18 cellular contexts compared by ENCODE assay signal in the genomic region with DNA sequence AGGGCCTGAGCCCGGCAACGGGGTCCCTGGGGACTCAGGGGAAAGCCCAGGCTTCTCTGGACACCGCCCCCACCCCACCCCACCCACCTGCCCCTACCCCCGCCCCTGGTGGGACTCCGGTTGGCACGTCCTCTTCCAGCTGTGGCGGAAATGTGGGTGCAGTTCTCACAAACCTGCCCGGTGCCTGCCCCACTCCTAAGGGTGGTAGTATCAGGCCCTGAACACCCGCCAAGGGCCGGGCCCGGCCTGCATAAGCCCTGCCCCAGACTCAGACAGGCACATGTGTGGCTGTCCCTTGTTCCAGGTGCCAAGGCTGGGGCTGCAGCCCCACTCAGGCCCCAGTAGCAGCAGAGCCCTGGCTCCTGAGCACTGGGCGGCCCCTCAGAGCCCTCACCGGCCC. TPM values are rescaled to one million over a fixed set of nuclear protein-coding genes. Genes with fewer than 3 reads are reported as not detected.
DNase-seq lines count a peak whose midpoint lies in the region; ATAC-seq and TF ChIP-seq lines count a peak whose summit lies in the region.
"Had no signal": no experiment of that assay in that cellular context is flagged by ENCODE, and none has a peak within 500 bp of the region (broad histone marks: within the 10 kb centered on the region; RNA-seq: fewer than 3 reads in every experiment).

No MANE protein-coding gene starts in this region.

- H3K36me3 ChIP-seq in OCI-LY7 (ENCODE audit: insufficient read depth, low read length) (no peaks in the 10 kb centered on the region), brain microvascular endothelial cell (replicated peaks) (no peaks in the 10 kb centered on the region)
- H3K36me3 ChIP-seq: SJCRH30 had no signal

- peaks cover 0 to 9% of the 10 kb centered on the region in 2 donors for H3K27me3 Mint-ChIP-seq in natural killer cell (ENCODE audit: low read depth in 2 of 2)
- peaks cover 0 to 3% of the 10 kb centered on the region in 2 donors for H3K27me3 Mint-ChIP-seq in natural killer cell treated with Interleukin-12 subunit alpha and Interleukin-12 subunit beta and Interleukin-15 and Interleukin-18, amount 100 ng/mL, for 72 hours
- H3K27me3 Mint-ChIP-seq in central memory CD8-positive, alpha-beta T cell: peaks cover 7% of the 10 kb centered on the region
- H3K27me3 Mint-ChIP-seq: CD4-positive, alpha-beta T cell had no signal

- H3K79me2 ChIP-seq in OCI-LY7 (ENCODE audit: insufficient read depth, low read depth, low read length): no peaks in the 10 kb centered on the region

- in situ Hi-C loops in brain microvascular endothelial cell (cut with HindIII; ENCODE audit: low pct_ligation_motif_present, low sequenced_read_pairs): no loop called here

- no peaks in the 10 kb centered on the region for H3K9me2 ChIP-seq in OCI-LY7 (ENCODE audit: insufficient read depth, low read length)

- no peaks in the 10 kb centered on the region for H3K36me3 Mint-ChIP-seq in natural killer cell
- no peaks in the 10 kb centered on the region for H3K36me3 Mint-ChIP-seq in natural killer cell treated with Interleukin-12 subunit alpha and Interleukin-12 subunit beta and Interleukin-15 and Interleukin-18, amount 100 ng/mL, for 72 hours
- no peaks in the 10 kb centered on the region for H3K36me3 Mint-ChIP-seq in central memory CD8-positive, alpha-beta T cell (ENCODE audit: insufficient read depth)

- peak overlapping the region; percentile 25 for H3K4me3 Mint-ChIP-seq in natural killer cell
- H3K4me3 Mint-ChIP-seq in natural killer cell treated with Interleukin-12 subunit alpha and Interleukin-12 subunit beta and Interleukin-15 and Interleukin-18, amount 100 ng/mL, for 72 hours: no peak overlapping the region
- H3K4me3 Mint-ChIP-seq in central memory CD8-positive, alpha-beta T cell: no peak overlapping the region
- H3K4me3 Mint-ChIP-seq: CD4-positive, alpha-beta T cell had no signal

- BruUV-seq in OCI-LY7 (replicated peaks; lab: Mats Ljungman, UMichigan): no TSS peak

- POLR2A ChIA-PET in OCI-LY7 (lab: Charles Lee): no interaction called here

- H3K4me3 ChIP-seq in OCI-LY7 (ENCODE audit: low read depth, low read length, poor library complexity, severe bottlenecking) (no peak overlapping the region), brain microvascular endothelial cell (ENCODE audit: low read depth, low read length) (no peak overlapping the region)
- H3K4me3 ChIP-seq: Peyer's patch, SJCRH30 had no signal

- CTCF ChIA-PET in OCI-LY7 (lab: Charles Lee; ENCODE audit: unreplicated experiment): interaction anchor here (0.6 kb wide), 1 partner anchor 104 kb away, joined by 3 read pairs; no protein-coding TSS in a partner anchor

- H3K4me2 ChIP-seq in OCI-LY7 (ENCODE audit: low read length): peak overlapping the region; percentile 60; the same call in 1 of the 2 replicates

- H3K4me1 Mint-ChIP-seq in natural killer cell: peaks cover 18 to 38% of the 10 kb centered on the region in 2 donors
- peaks cover 5 to 17% of the 10 kb centered on the region in 2 donors for H3K4me1 Mint-ChIP-seq in natural killer cell treated with Interleukin-12 subunit alpha and Interleukin-12 subunit beta and Interleukin-15 and Interleukin-18, amount 100 ng/mL, for 72 hours (ENCODE audit: low read depth in 2 of 2)
- H3K4me1 Mint-ChIP-seq in central memory CD8-positive, alpha-beta T cell: peaks cover 5% of the 10 kb centered on the region

- no peak for DNase-seq in natural killer cell
- DNase-seq in natural killer cell treated with Interleukin-12 subunit alpha and Interleukin-12 subunit beta and Interleukin-15 and Interleukin-18, amount 100 ng/mL, for 72 hours (ENCODE audit: low spot score): no peak
- DNase-seq in OCI-LY7 (ENCODE audit: low spot score): peak; percentile 50
- no peak for DNase-seq in central memory CD8-positive, alpha-beta T cell (ENCODE audit: low spot score in 2 of 2)
- DNase-seq in brain microvascular endothelial cell: no peak
- DNase-seq: Caco-2, NCI-H1105 treated with DMSO at 0.1 percent for 48 hours, NCI-H2029 treated with DMSO at 0.1 percent for 48 hours, NCI-H2171, NCI-H345, NCI-H524, NCI-H774, SJCRH30 had no signal

- TF ChIP-seq CTCF in natural killer cell (IDR thresholded peaks at IDR 0.05) (no peak), OCI-LY7 (conservative IDR thresholded peaks at IDR 0.05; ENCODE audit: low read length) (no peak), brain microvascular endothelial cell (IDR thresholded peaks at IDR 0.05; ENCODE audit: low read depth, low read length, missing control alignments) (no peak)

- peaks cover 38% of the 10 kb centered on the region for H3K4me1 ChIP-seq in OCI-LY7 (ENCODE audit: insufficient read depth, low read length, poor library complexity, severe bottlenecking)

- H3K27me3 ChIP-seq in brain microvascular endothelial cell (replicated peaks): no peaks in the 10 kb centered on the region
- H3K27me3 ChIP-seq: Peyer's patch, SJCRH30 had no signal

- H2AFZ ChIP-seq in OCI-LY7 (ENCODE audit: low read length): no peak overlapping the region

- H3K27ac ChIP-seq in OCI-LY7 (ENCODE audit: low read depth, low read length, poor library complexity, severe bottlenecking): no peak overlapping the region
- H3K27ac ChIP-seq in brain microvascular endothelial cell: no peak overlapping the region
- H3K27ac ChIP-seq: Peyer's patch, SJCRH30 had no signal

- peak overlapping the region in 1 of 2 donors; percentile 85 for H3K27ac Mint-ChIP-seq in natural killer cell
- H3K27ac Mint-ChIP-seq in natural killer cell treated with Interleukin-12 subunit alpha and Interleukin-12 subunit beta and Interleukin-15 and Interleukin-18, amount 100 ng/mL, for 72 hours: no peak overlapping the region
- peak overlapping the region; percentile 85 for H3K27ac Mint-ChIP-seq in central memory CD8-positive, alpha-beta T cell (ENCODE audit: low read depth)
- H3K27ac Mint-ChIP-seq: CD4-positive, alpha-beta T cell had no signal

- ATAC-seq in natural killer cell: no peak
- ATAC-seq in natural killer cell treated with Interleukin-12 subunit alpha and Interleukin-12 subunit beta and Interleukin-15 and Interleukin-18, amount 100 ng/mL, for 72 hours: no peak
- no peak for ATAC-seq in central memory CD8-positive, alpha-beta T cell (replicated peaks; ENCODE audit: extremely low read depth, poor library complexity, severe bottlenecking)
- ATAC-seq in GM21367 (IDR thresholded peaks at IDR 0.05; ENCODE audit: unreplicated experiment): no peak
- no peak for ATAC-seq in HG03521 (IDR thresholded peaks at IDR 0.05; ENCODE audit: unreplicated experiment)
- no peak for ATAC-seq in GM18517 (IDR thresholded peaks at IDR 0.05; ENCODE audit: unreplicated experiment)

- H3K9me3 ChIP-seq in OCI-LY7 (ENCODE audit: low read length): no peaks in the 10 kb centered on the region
- H3K9me3 ChIP-seq: Caco-2, Peyer's patch, SJCRH30 had no signal

- H4K20me1 ChIP-seq in OCI-LY7 (ENCODE audit: insufficient read depth, low read length): no peaks in the 10 kb centered on the region

- no peaks in the 10 kb centered on the region for H3K9me3 Mint-ChIP-seq in natural killer cell
- no peaks in the 10 kb centered on the region for H3K9me3 Mint-ChIP-seq in natural killer cell treated with Interleukin-12 subunit alpha and Interleukin-12 subunit beta and Interleukin-15 and Interleukin-18, amount 100 ng/mL, for 72 hours
- H3K9me3 Mint-ChIP-seq in central memory CD8-positive, alpha-beta T cell: no peaks in the 10 kb centered on the region
- H3K9me3 Mint-ChIP-seq: CD4-positive, alpha-beta T cell had no signal

- intact Hi-C loops in natural killer cell (cut with micrococcal nuclease): no loop called here
- intact Hi-C loops in OCI-LY7 (cut with micrococcal nuclease; ENCODE audit: unreplicated experiment): no loop called here

RNA-seq across cellular contexts. Expression of a gene that starts 58.1 kb away (rescaled TPM):
- total RNA-seq in natural killer cell (1,000 to 10,000 TPM; 1,401 to 1,901 (median 1,735) TPM), OCI-LY7 (2022) (2,459 and 2,894 TPM in 2 replicates)
- 1,000 to 10,000 TPM; 4,962 to 5,145 TPM for total RNA-seq in natural killer cell treated with Interleukin-12 subunit alpha and Interleukin-12 subunit beta and Interleukin-15 and Interleukin-18, amount 100 ng/mL, for 72 hours
- total RNA-seq in OCI-LY7 (2014; rRNA removed; shearing (Covaris generic)): 2,245 and 2,707 TPM in 2 replicates

RNA-seq across cellular contexts. Expression of a gene that starts 59.2 kb away (rescaled TPM):
- total RNA-seq in natural killer cell (10 to 100 TPM in 1 of 3 donors, 1 to 10 TPM in 2; 2.9 to 17.3 (median 5.7) TPM), OCI-LY7 (2022) (5.5 and 5.7 TPM in 2 replicates)
- total RNA-seq in natural killer cell treated with Interleukin-12 subunit alpha and Interleukin-12 subunit beta and Interleukin-15 and Interleukin-18, amount 100 ng/mL, for 72 hours: under 1 TPM; 0.52 to 0.84 TPM
- total RNA-seq in OCI-LY7 (2014; rRNA removed; shearing (Covaris generic)): 1.4 and 5.2 TPM in 2 replicates
